In the genomic region with DNA sequence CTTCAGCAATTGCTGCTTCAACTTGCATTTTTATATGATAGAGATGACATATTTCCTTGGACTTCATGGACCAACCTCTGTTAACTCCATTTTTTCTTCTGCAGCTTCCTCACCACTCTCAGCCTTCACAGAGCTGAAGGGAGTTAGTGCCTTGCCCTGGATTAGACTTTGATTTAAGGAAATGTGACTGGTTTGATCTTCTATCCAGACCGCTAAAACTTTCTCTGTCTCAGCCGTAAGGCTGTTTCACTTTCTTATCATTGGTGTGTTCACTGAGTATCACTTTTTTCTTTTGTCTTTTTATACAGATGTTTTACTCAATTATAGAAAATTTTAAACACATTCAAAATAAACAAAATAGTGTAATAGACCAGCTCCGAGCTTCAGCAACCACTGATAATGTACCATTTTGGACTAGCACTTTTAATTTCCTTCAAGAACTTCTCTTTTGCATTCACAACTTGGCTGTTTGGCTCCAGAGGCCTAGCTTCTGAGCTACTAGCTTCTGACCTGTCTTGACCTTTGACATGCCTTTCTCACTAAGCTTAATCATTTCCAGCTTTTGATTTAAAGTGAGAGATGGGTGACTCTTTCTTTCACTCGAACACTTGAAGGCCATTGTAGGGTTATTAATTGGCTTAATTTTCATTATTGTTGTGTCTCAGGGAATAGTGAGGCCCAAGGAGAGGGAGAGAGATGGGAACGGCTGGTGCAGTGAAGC, we compare ENCODE assay signal across 10 cellular contexts. TPM values are rescaled to one million over a fixed set of nuclear protein-coding genes. Genes with fewer than 3 reads are reported as not detected.
DNase-seq lines count a peak whose midpoint lies in the region; ATAC-seq and TF ChIP-seq lines count a peak whose summit lies in the region.
"Had no signal": no experiment of that assay in that cellular context is flagged by ENCODE, and none has a peak within 500 bp of the region (broad histone marks: within the 10 kb centered on the region; RNA-seq: fewer than 3 reads in every experiment).

No MANE protein-coding gene starts in this region.

- intact Hi-C loops in ovary (cut with DNase I), result no loop called here

- DNase-seq in left lobe of liver (ENCODE audit: low spot score) (no peak), GDM1 (lab: John Stamatoyannopoulos, UW) (no peak), ovary (no peak)
- DNase-seq: foreskin keratinocyte had no signal

- H3K27me3 ChIP-seq in ovary, result no peaks in the 10 kb centered on the region
- H3K27me3 ChIP-seq: foreskin keratinocyte had no signal

- H3K4me3 ChIP-seq in GM08714 (ENCODE audit: low read length) (peak overlapping the region; percentile 57; the same call in 1 of the 2 replicates), ovary (no peak overlapping the region)

- H3K9me3 ChIP-seq in KOPT-K1 (ENCODE audit: insufficient read depth, low read length, poor library complexity, severe bottlenecking) (no peaks in the 10 kb centered on the region), ovary (no peaks in the 10 kb centered on the region)

- H3K36me3 ChIP-seq in KOPT-K1 (ENCODE audit: insufficient read depth, low read length), result no peaks in the 10 kb centered on the region
- no peaks in the 10 kb centered on the region for H3K36me3 ChIP-seq in ovary

- 73 to 76% (median 75%) methylated on average over 5 of the region's 5 CpGs for WGBS in ovary, 3 donors

- peaks cover 25% of the 10 kb centered on the region for H3K4me1 ChIP-seq in ovary (ENCODE audit: insufficient read depth)

- no peak for TF ChIP-seq EP300 in ovary (IDR thresholded peaks at IDR 0.05)

- no peak for TF ChIP-seq CTCF in ovary (IDR thresholded peaks at IDR 0.05)

- H3K27ac ChIP-seq in KOPT-K1 (ENCODE audit: low read depth, low read length, poor library complexity, severe bottlenecking) (peak overlapping the region; percentile 80), ovary (no peak overlapping the region)
- H3K27ac ChIP-seq: foreskin keratinocyte, parathyroid adenoma had no signal

- peak; percentile 26 for ATAC-seq in GM21423 (IDR thresholded peaks at IDR 0.05; ENCODE audit: unreplicated experiment)
- peak; percentile 33 for ATAC-seq in left lobe of liver
- no peak for ATAC-seq in GM18519 (IDR thresholded peaks at IDR 0.05; ENCODE audit: low FRiP score, unreplicated experiment)
- no peak for ATAC-seq in GM18873 (IDR thresholded peaks at IDR 0.05; ENCODE audit: low FRiP score, unreplicated experiment)
- ATAC-seq: foreskin keratinocyte had no signal

- no peak for TF ChIP-seq POLR2A in ovary (IDR thresholded peaks at IDR 0.05)

RNA-seq across cellular contexts. Expression of a gene that starts 9.3 kb away (rescaled TPM):
- total RNA-seq in left lobe of liver, result 21.4 TPM
- total RNA-seq in ovary, result 10 to 100 TPM; 56.3 to 87.0 (median 61.7) TPM
- polyA plus RNA-seq in ovary, result 10 to 100 TPM; 25.0 to 35.8 TPM

Comparison
In these comparisons a context has a peak if more than half of its experiments do, and no peak if none do; other contexts are left out.
1. ATAC-seq: peak in GM21423 (single experiment) and left lobe of liver (single experiment); none in GM18519 (single experiment) and GM18873 (single experiment).